ENCODE assay signal across 23 cellular contexts in genomic region chr19:8682931-8683330, GRCh38. TPM values are rescaled to one million over a fixed set of nuclear protein-coding genes. Genes with fewer than 3 reads are reported as not detected.
DNase-seq lines count a peak whose midpoint lies in the region; ATAC-seq and TF ChIP-seq lines count a peak whose summit lies in the region.
"Had no signal": no experiment of that assay in that cellular context is flagged by ENCODE, and none has a peak within 500 bp of the region (broad histone marks: within the 10 kb centered on the region; RNA-seq: fewer than 3 reads in every experiment).

No MANE protein-coding gene starts in this region.

- H3K9me3 Mint-ChIP-seq in activated naive CD8-positive, alpha-beta T cell treated with anti-CD3 and anti-CD28 coated beads, Interleukin-2, amount 10 ng/mL, durations not matched to agents 7 days and 5 days: peaks cover 17% of the 10 kb centered on the region
- H3K9me3 Mint-ChIP-seq in activated naive CD8-positive, alpha-beta T cell treated with anti-CD3 and anti-CD28 coated beads for 36 hours: peaks cover 3% of the 10 kb centered on the region
- peaks cover 23% of the 10 kb centered on the region for H3K9me3 Mint-ChIP-seq in activated T-helper 1 cell treated with anti-CD3 and anti-CD28 coated beads, Interleukin-12 subunit alpha, Interleukin-12 subunit beta, Interleukin-2, Interleukin-4 antibody, amounts not matched to agents 30 ng/mL and 10 ng/mL and 1 ng/mL, durations not matched to agents 14 hours and 24 hours and 36 hours
- H3K9me3 Mint-ChIP-seq in endodermal cell: peaks cover 17% of the 10 kb centered on the region
- peaks cover 17% of the 10 kb centered on the region for H3K9me3 Mint-ChIP-seq in T-helper 2 cell treated with Interferon-gamma antibody and Interleukin-4, amounts not matched to agents 5 μg/mL and 100 μg/mL, for 36 hours
- H3K9me3 Mint-ChIP-seq: CD4-positive, alpha-beta T cell had no signal

- no peak overlapping the region for H3K4me3 Mint-ChIP-seq in activated naive CD8-positive, alpha-beta T cell treated with anti-CD3 and anti-CD28 coated beads, Interleukin-2, amount 10 ng/mL, durations not matched to agents 7 days and 5 days
- no peak overlapping the region for H3K4me3 Mint-ChIP-seq in activated naive CD8-positive, alpha-beta T cell treated with anti-CD3 and anti-CD28 coated beads for 36 hours
- peak overlapping the region; percentile 2 for H3K4me3 Mint-ChIP-seq in activated T-helper 1 cell treated with anti-CD3 and anti-CD28 coated beads, Interleukin-12 subunit alpha, Interleukin-12 subunit beta, Interleukin-2, Interleukin-4 antibody, amounts not matched to agents 30 ng/mL and 10 ng/mL and 1 ng/mL, durations not matched to agents 14 hours and 24 hours and 36 hours
- no peak overlapping the region for H3K4me3 Mint-ChIP-seq in endodermal cell
- H3K4me3 Mint-ChIP-seq in T-helper 2 cell treated with Interferon-gamma antibody and Interleukin-4, amounts not matched to agents 5 μg/mL and 100 μg/mL, for 36 hours: no peak overlapping the region
- H3K4me3 Mint-ChIP-seq: CD14-positive monocyte; CD4-positive, alpha-beta T cell; CD8-positive, alpha-beta memory T cell had no signal

- 80 to 89% methylated on average over 1 of the region's 1 CpG for WGBS in endodermal cell (ENCODE audit: insufficient coverage in 1 of 2, insufficient read length in 1 of 2), 2 experiments

- peak overlapping the region; percentile 1 for H3K27ac Mint-ChIP-seq in activated naive CD8-positive, alpha-beta T cell treated with anti-CD3 and anti-CD28 coated beads, Interleukin-2, amount 10 ng/mL, durations not matched to agents 7 days and 5 days
- no peak overlapping the region for H3K27ac Mint-ChIP-seq in activated naive CD8-positive, alpha-beta T cell treated with anti-CD3 and anti-CD28 coated beads for 36 hours
- H3K27ac Mint-ChIP-seq in activated T-helper 1 cell treated with anti-CD3 and anti-CD28 coated beads, Interleukin-12 subunit alpha, Interleukin-12 subunit beta, Interleukin-2, Interleukin-4 antibody, amounts not matched to agents 30 ng/mL and 10 ng/mL and 1 ng/mL, durations not matched to agents 14 hours and 24 hours and 36 hours: peak overlapping the region; percentile 0
- no peak overlapping the region for H3K27ac Mint-ChIP-seq in endodermal cell
- H3K27ac Mint-ChIP-seq in T-helper 2 cell treated with Interferon-gamma antibody and Interleukin-4, amounts not matched to agents 5 μg/mL and 100 μg/mL, for 36 hours: no peak overlapping the region
- H3K27ac Mint-ChIP-seq: CD4-positive, alpha-beta T cell had no signal

- H3K36me3 Mint-ChIP-seq in activated naive CD8-positive, alpha-beta T cell treated with anti-CD3 and anti-CD28 coated beads, Interleukin-2, amount 10 ng/mL, durations not matched to agents 7 days and 5 days: no peaks in the 10 kb centered on the region
- no peaks in the 10 kb centered on the region for H3K36me3 Mint-ChIP-seq in activated naive CD8-positive, alpha-beta T cell treated with anti-CD3 and anti-CD28 coated beads for 36 hours
- H3K36me3 Mint-ChIP-seq in activated T-helper 1 cell treated with anti-CD3 and anti-CD28 coated beads, Interleukin-12 subunit alpha, Interleukin-12 subunit beta, Interleukin-2, Interleukin-4 antibody, amounts not matched to agents 30 ng/mL and 10 ng/mL and 1 ng/mL, durations not matched to agents 14 hours and 24 hours and 36 hours (ENCODE audit: low read depth): no peaks in the 10 kb centered on the region
- no peaks in the 10 kb centered on the region for H3K36me3 Mint-ChIP-seq in endodermal cell (ENCODE audit: low read depth)
- peaks cover 2% of the 10 kb centered on the region for H3K36me3 Mint-ChIP-seq in T-helper 2 cell treated with Interferon-gamma antibody and Interleukin-4, amounts not matched to agents 5 μg/mL and 100 μg/mL, for 36 hours (ENCODE audit: low read depth)
- H3K36me3 Mint-ChIP-seq: CD14-positive monocyte had no signal

- H3K27me3 ChIP-seq in endodermal cell (ENCODE audit: control insufficient read depth, insufficient read depth, low read length, poor library complexity, severe bottlenecking): no peaks in the 10 kb centered on the region
- H3K27me3 ChIP-seq: BE2C; BLaER1 treated with 17β-estradiol and CSF1 and Interleukin-3, amounts not matched to agents 10 nM and 100 nM had no signal

- peaks cover 24% of the 10 kb centered on the region for H3K4me1 Mint-ChIP-seq in activated naive CD8-positive, alpha-beta T cell treated with anti-CD3 and anti-CD28 coated beads, Interleukin-2, amount 10 ng/mL, durations not matched to agents 7 days and 5 days
- H3K4me1 Mint-ChIP-seq in activated naive CD8-positive, alpha-beta T cell treated with anti-CD3 and anti-CD28 coated beads for 36 hours: peaks cover 9% of the 10 kb centered on the region
- peaks cover 32% of the 10 kb centered on the region for H3K4me1 Mint-ChIP-seq in activated T-helper 1 cell treated with anti-CD3 and anti-CD28 coated beads, Interleukin-12 subunit alpha, Interleukin-12 subunit beta, Interleukin-2, Interleukin-4 antibody, amounts not matched to agents 30 ng/mL and 10 ng/mL and 1 ng/mL, durations not matched to agents 14 hours and 24 hours and 36 hours (ENCODE audit: low read depth)
- peaks cover 6% of the 10 kb centered on the region for H3K4me1 Mint-ChIP-seq in endodermal cell
- H3K4me1 Mint-ChIP-seq in T-helper 2 cell treated with Interferon-gamma antibody and Interleukin-4, amounts not matched to agents 5 μg/mL and 100 μg/mL, for 36 hours (ENCODE audit: low read depth): peaks cover 20% of the 10 kb centered on the region

- H3K36me3 ChIP-seq in endodermal cell (ENCODE audit: control insufficient read depth, insufficient read depth, low read length): no peaks in the 10 kb centered on the region
- H3K36me3 ChIP-seq: BE2C; BLaER1 treated with 17β-estradiol and CSF1 and Interleukin-3, amounts not matched to agents 10 nM and 100 nM had no signal

- no peaks in the 10 kb centered on the region for H3K4me1 ChIP-seq in endodermal cell (ENCODE audit: control insufficient read depth, insufficient read depth, low read length)
- H3K4me1 ChIP-seq: A549, BE2C had no signal

- in situ Hi-C loops in GM13977 (cut with MboI; ENCODE audit: low pct_unique_long_range_greater_than_20kb, low sequenced_read_pairs, unreplicated experiment): no loop called here

- intact Hi-C loops in activated T-helper 1 cell treated with anti-CD3 and anti-CD28 coated beads, Interleukin-12 subunit alpha, Interleukin-12 subunit beta, Interleukin-2, Interleukin-4 antibody, amounts not matched to agents 30 ng/mL and 10 ng/mL and 1 ng/mL, durations not matched to agents 14 hours and 24 hours and 36 hours (cut with micrococcal nuclease): no loop called here

- no peak overlapping the region for H3K4me3 ChIP-seq in endodermal cell (ENCODE audit: low read length)
- H3K4me3 ChIP-seq: A549; BLaER1 treated with 17β-estradiol and CSF1 and Interleukin-3, amounts not matched to agents 10 nM and 100 nM; GM12878 had no signal

- TF ChIP-seq CTCF in endodermal cell (conservative IDR thresholded peaks at IDR 0.05) (no peak), GM13977 (IDR thresholded peaks at IDR 0.05; ENCODE audit: extremely low read depth, insufficient read depth, missing control alignments) (no peak)

- H3K27ac ChIP-seq in endodermal cell (ENCODE audit: low read depth, low read length): no peak overlapping the region
- H3K27ac ChIP-seq: A549 had no signal

- no peak for ATAC-seq in activated naive CD8-positive, alpha-beta T cell treated with anti-CD3 and anti-CD28 coated beads, Interleukin-2, amount 10 ng/mL, durations not matched to agents 7 days and 5 days (ENCODE audit: low read depth)
- ATAC-seq: A549, GM12878 had no signal

- H3K9me3 ChIP-seq in endodermal cell (ENCODE audit: control insufficient read depth, low read length): peaks cover 4% of the 10 kb centered on the region
- H3K9me3 ChIP-seq: BE2C had no signal

- POLR2A ChIA-PET in activated naive CD8-positive, alpha-beta T cell treated with anti-CD3 and anti-CD28 coated beads, Interleukin-2, amount 10 ng/mL, durations not matched to agents 7 days and 5 days (lab: Charles Lee): no interaction called here

- no peak overlapping the region for H3K9ac ChIP-seq in endodermal cell (ENCODE audit: extremely low read depth, low read length, poor library complexity, severe bottlenecking)
- H3K9ac ChIP-seq: BLaER1 treated with 17β-estradiol and CSF1 and Interleukin-3, amounts not matched to agents 10 nM and 100 nM had no signal

- H3K27me3 Mint-ChIP-seq in activated naive CD8-positive, alpha-beta T cell treated with anti-CD3 and anti-CD28 coated beads, Interleukin-2, amount 10 ng/mL, durations not matched to agents 7 days and 5 days: peaks cover 16% of the 10 kb centered on the region
- H3K27me3 Mint-ChIP-seq in activated naive CD8-positive, alpha-beta T cell treated with anti-CD3 and anti-CD28 coated beads for 36 hours: no peaks in the 10 kb centered on the region
- H3K27me3 Mint-ChIP-seq in activated T-helper 1 cell treated with anti-CD3 and anti-CD28 coated beads, Interleukin-12 subunit alpha, Interleukin-12 subunit beta, Interleukin-2, Interleukin-4 antibody, amounts not matched to agents 30 ng/mL and 10 ng/mL and 1 ng/mL, durations not matched to agents 14 hours and 24 hours and 36 hours (ENCODE audit: insufficient read depth): peaks cover 7% of the 10 kb centered on the region
- H3K27me3 Mint-ChIP-seq in endodermal cell (ENCODE audit: insufficient read depth): peaks cover 2% of the 10 kb centered on the region
- peaks cover 6% of the 10 kb centered on the region for H3K27me3 Mint-ChIP-seq in T-helper 2 cell treated with Interferon-gamma antibody and Interleukin-4, amounts not matched to agents 5 μg/mL and 100 μg/mL, for 36 hours (ENCODE audit: low read depth)
- H3K27me3 Mint-ChIP-seq: CD4-positive, alpha-beta T cell had no signal

- DNase-seq in activated naive CD8-positive, alpha-beta T cell treated with anti-CD3 and anti-CD28 coated beads, Interleukin-2, amount 10 ng/mL, durations not matched to agents 7 days and 5 days: no peak
- DNase-seq in activated naive CD8-positive, alpha-beta T cell treated with anti-CD3 and anti-CD28 coated beads for 36 hours: no peak
- DNase-seq in activated T-helper 1 cell treated with anti-CD3 and anti-CD28 coated beads, Interleukin-12 subunit alpha, Interleukin-12 subunit beta, Interleukin-2, Interleukin-4 antibody, amounts not matched to agents 30 ng/mL and 10 ng/mL and 1 ng/mL, durations not matched to agents 14 hours and 24 hours and 36 hours (ENCODE audit: low spot score): no peak
- DNase-seq in endodermal cell (peak; percentile 24), NCI-H345 (lab: John Stamatoyannopoulos, UW) (no peak), GM13977 (ENCODE audit: low spot score) (no peak)
- DNase-seq in T-helper 2 cell treated with Interferon-gamma antibody and Interleukin-4, amounts not matched to agents 5 μg/mL and 100 μg/mL, for 36 hours (ENCODE audit: low spot score): no peak
- DNase-seq: 8988T; ACHN; AML-193; BE2C; CD4-positive, alpha-beta T cell; CD8-positive, alpha-beta memory T cell; DMS 273 treated with DMSO at 0.1 percent for 48 hours; DMS79; EL; GDM1; GOT3; HCEC 1CT had no signal

RNA-seq across cellular contexts. Expression of gene ACTL9, which starts 15.7 kb away (rescaled TPM):
- not detected for total RNA-seq in activated naive CD8-positive, alpha-beta T cell treated with anti-CD3 and anti-CD28 coated beads, Interleukin-2, amount 10 ng/mL, durations not matched to agents 7 days and 5 days
- not detected for total RNA-seq in activated naive CD8-positive, alpha-beta T cell treated with anti-CD3 and anti-CD28 coated beads for 36 hours
- not detected in 2 replicates for total RNA-seq in activated T-helper 1 cell treated with anti-CD3 and anti-CD28 coated beads, Interleukin-12 subunit alpha, Interleukin-12 subunit beta, Interleukin-2, Interleukin-4 antibody, amounts not matched to agents 30 ng/mL and 10 ng/mL and 1 ng/mL, durations not matched to agents 14 hours and 24 hours and 36 hours
- not detected for total RNA-seq in endodermal cell
- not detected for polyA plus RNA-seq in endodermal cell (2013, experiment 1 of 2)
- not detected for polyA plus RNA-seq in endodermal cell (2013, experiment 2 of 2)
- total RNA-seq: CD4-positive, alpha-beta T cell; CD8-positive, alpha-beta memory T cell; GM12878 had no signal
- polyA plus RNA-seq: A549; CD14-positive monocyte; CD8-positive, alpha-beta memory T cell; GM12878 had no signal

RNA-seq across cellular contexts. Expression of gene OR2Z1, which starts 38.5 kb away (rescaled TPM):
- not detected for total RNA-seq in activated naive CD8-positive, alpha-beta T cell treated with anti-CD3 and anti-CD28 coated beads, Interleukin-2, amount 10 ng/mL, durations not matched to agents 7 days and 5 days
- not detected for total RNA-seq in activated naive CD8-positive, alpha-beta T cell treated with anti-CD3 and anti-CD28 coated beads for 36 hours
- total RNA-seq in activated T-helper 1 cell treated with anti-CD3 and anti-CD28 coated beads, Interleukin-12 subunit alpha, Interleukin-12 subunit beta, Interleukin-2, Interleukin-4 antibody, amounts not matched to agents 30 ng/mL and 10 ng/mL and 1 ng/mL, durations not matched to agents 14 hours and 24 hours and 36 hours: not detected in 2 replicates
- total RNA-seq in endodermal cell: not detected
- polyA plus RNA-seq in endodermal cell (2013, experiment 1 of 2): not detected
- polyA plus RNA-seq in endodermal cell (2013, experiment 2 of 2): not detected
- total RNA-seq: CD4-positive, alpha-beta T cell; CD8-positive, alpha-beta memory T cell; GM12878 had no signal
- polyA plus RNA-seq: A549; CD14-positive monocyte; CD8-positive, alpha-beta memory T cell; GM12878 had no signal

RNA-seq across cellular contexts. Expression of gene NFILZ, which starts 52.5 kb away (rescaled TPM):
- not detected for total RNA-seq in activated naive CD8-positive, alpha-beta T cell treated with anti-CD3 and anti-CD28 coated beads, Interleukin-2, amount 10 ng/mL, durations not matched to agents 7 days and 5 days
- not detected for total RNA-seq in activated naive CD8-positive, alpha-beta T cell treated with anti-CD3 and anti-CD28 coated beads for 36 hours
- not detected in 2 replicates for total RNA-seq in activated T-helper 1 cell treated with anti-CD3 and anti-CD28 coated beads, Interleukin-12 subunit alpha, Interleukin-12 subunit beta, Interleukin-2, Interleukin-4 antibody, amounts not matched to agents 30 ng/mL and 10 ng/mL and 1 ng/mL, durations not matched to agents 14 hours and 24 hours and 36 hours
- not detected for total RNA-seq in endodermal cell
- polyA plus RNA-seq in endodermal cell (2013, experiment 1 of 2): not detected
- polyA plus RNA-seq in endodermal cell (2013, experiment 2 of 2): not detected
- total RNA-seq: CD4-positive, alpha-beta T cell; CD8-positive, alpha-beta memory T cell; GM12878 had no signal
- polyA plus RNA-seq: A549; CD14-positive monocyte; CD8-positive, alpha-beta memory T cell; GM12878 had no signal

Comparison
In these comparisons a context has a peak if more than half of its experiments do, and no peak if none do; other contexts are left out.
1. H3K27ac Mint-ChIP-seq: peak in activated naive CD8-positive, alpha-beta T cell treated with anti-CD3 and anti-CD28 coated beads, Interleukin-2, amount 10 ng/mL, durations not matched to agents 7 days and 5 days (single experiment) and activated T-helper 1 cell treated with anti-CD3 and anti-CD28 coated beads, Interleukin-12 subunit alpha, Interleukin-12 subunit beta, Interleukin-2, Interleukin-4 antibody, amounts not matched to agents 30 ng/mL and 10 ng/mL and 1 ng/mL, durations not matched to agents 14 hours and 24 hours and 36 hours (single experiment); none in activated naive CD8-positive, alpha-beta T cell treated with anti-CD3 and anti-CD28 coated beads for 36 hours (single experiment), endodermal cell (single experiment) and T-helper 2 cell treated with Interferon-gamma antibody and Interleukin-4, amounts not matched to agents 5 μg/mL and 100 μg/mL, for 36 hours (single experiment).